In genomic region chr2:58237741-58238140, GRCh38 we compare ENCODE assay signal across 13 cellular contexts. TPM values are rescaled to one million over a fixed set of nuclear protein-coding genes. Genes with fewer than 3 reads are reported as not detected.
A peak's percentile ranks its signal among the peaks of the same experiment; 100 is the strongest.
DNase-seq lines count a peak whose midpoint lies in the region; ATAC-seq and TF ChIP-seq lines count a peak whose summit lies in the region.
"Had no signal": no experiment of that assay in that cellular context is flagged by ENCODE, and none has a peak within 500 bp of the region (broad histone marks: within the 10 kb centered on the region; RNA-seq: fewer than 3 reads in every experiment).

No MANE protein-coding gene starts in this region.

- peak overlapping the region; percentile 86 for H3K4me3 Mint-ChIP-seq in neural crest cell
- H3K4me3 Mint-ChIP-seq: T-helper 2 cell treated with Interferon-gamma antibody and Interleukin-4, amounts not matched to agents 5 μg/mL and 100 μg/mL, for 36 hours had no signal

- 0 out of 2 replicates have a peak overlapping the region, but pooled peaks have one; percentile 15 for H3K4me3 ChIP-seq in SK-N-MC

- no peak overlapping the region for H3K9ac ChIP-seq in SK-N-MC (ENCODE audit: insufficient read length)

- peak; percentile 4 to 9 for DNase-seq in NCI-H446 (lab: John Stamatoyannopoulos, UW)
- no peak for DNase-seq in NCI-H446 treated with DMSO at 0.1 percent for 48 hours (lab: John Stamatoyannopoulos, UW)
- DNase-seq in SK-N-MC (ENCODE audit: low read depth, low spot score) = no peak
- DNase-seq in neural crest cell (ENCODE audit: low read depth, low spot score) = no peak
- DNase-seq in T-helper 9 cell = no peak
- DNase-seq in glomerular visceral epithelial cell (ENCODE audit: extremely low spot score) = no peak
- DNase-seq: anterior cingulate cortex; mammary epithelial cell; NCI-H1092 treated with DMSO at 0.1 percent for 48 hours; stimulated activated CD4-positive, alpha-beta T cell treated with anti-CD3 and anti-CD28 coated beads, Interleukin-4, amount 100 ng/mL, for 4 hours had no signal

- peaks cover 22% of the 10 kb centered on the region for H3K36me3 ChIP-seq in SK-N-MC (ENCODE audit: insufficient read depth, low read length)

- TF ChIP-seq CTCF in neural crest cell (conservative IDR thresholded peaks at IDR 0.05) = no peak

- no peak overlapping the region for H3K27ac ChIP-seq in SK-N-MC

- H3K4me1 Mint-ChIP-seq in neural crest cell = peaks cover 50% of the 10 kb centered on the region

- H3K27ac Mint-ChIP-seq in neural crest cell (ENCODE audit: unreplicated experiment) = no peak overlapping the region
- H3K27ac Mint-ChIP-seq: T-helper 2 cell treated with Interferon-gamma antibody and Interleukin-4, amounts not matched to agents 5 μg/mL and 100 μg/mL, for 36 hours had no signal

- ATAC-seq in HG02798 (IDR thresholded peaks at IDR 0.05; ENCODE audit: poor library complexity, unreplicated experiment) (peak; percentile 16), HG03039 (IDR thresholded peaks at IDR 0.05; ENCODE audit: unreplicated experiment) (no peak)

- H3K9me3 ChIP-seq in SK-N-MC (ENCODE audit: low read depth, low read length) = peaks cover 9% of the 10 kb centered on the region; the same call in 1 of the 2 replicates

- H3K27me3 Mint-ChIP-seq in neural crest cell (ENCODE audit: low read depth) = no peaks in the 10 kb centered on the region

- H3K9me3 Mint-ChIP-seq in neural crest cell = peaks cover 10% of the 10 kb centered on the region
- H3K9me3 Mint-ChIP-seq: T-helper 2 cell treated with Interferon-gamma antibody and Interleukin-4, amounts not matched to agents 5 μg/mL and 100 μg/mL, for 36 hours had no signal

- peaks cover 24% of the 10 kb centered on the region for H3K36me3 Mint-ChIP-seq in neural crest cell (ENCODE audit: low read depth)

RNA-seq across cellular contexts. Expression of gene FANCL, which starts 3.4 kb away (rescaled TPM):
- total RNA-seq in neural crest cell = 39.4 and 43.4 TPM in 2 replicates

Comparison
In these comparisons a context has a peak if more than half of its experiments do, and no peak if none do; other contexts are left out.
1. DNase-seq: peak in NCI-H446 (2 of 2); none in NCI-H446 treated with DMSO at 0.1 percent for 48 hours (single experiment), SK-N-MC (single experiment), neural crest cell (single experiment), T-helper 9 cell (single experiment) and glomerular visceral epithelial cell (single experiment).